Comparison of ENCODE assay signal across 1 cellular context in genomic region chr17:9056566-9056965, GRCh38.
TF ChIP-seq lines count a peak whose summit lies in the region.

No MANE protein-coding gene starts in this region.

TF ChIP-seq in H1, 55 proteins besides CTCF, POLR2A, EP300 and RAD21 (continued from another document):
- TF ChIP-seq SIX5 (IDR thresholded peaks at IDR 0.05; ENCODE audit: low read depth, low read length) (no peak), RBBP5 (IDR thresholded peaks at IDR 0.05; ENCODE audit: borderline replicate concordance, low read depth, low read length) (no peak), CHD7 (IDR thresholded peaks at IDR 0.05; ENCODE audit: insufficient replicate concordance, low read length) (no peak), CBX5 (IDR thresholded peaks at IDR 0.05; ENCODE audit: low read depth, low read length) (no peak), KDM5A (IDR thresholded peaks at IDR 0.05; ENCODE audit: low read length) (no peak), SRF (IDR thresholded peaks at IDR 0.05; ENCODE audit: low read depth, low read length) (no peak), TEAD4 (IDR thresholded peaks at IDR 0.05; ENCODE audit: low read depth, low read length) (no peak), SIRT6 (IDR thresholded peaks at IDR 0.05; ENCODE audit: low read length) (no peak), BRCA1 (IDR thresholded peaks at IDR 0.05; ENCODE audit: low read depth, low read length) (no peak), TBP (IDR thresholded peaks at IDR 0.05; ENCODE audit: low read depth, low read length) (no peak), GABPA (IDR thresholded peaks at IDR 0.05; ENCODE audit: borderline replicate concordance, insufficient read depth, low read length) (no peak), EZH2 (IDR thresholded peaks at IDR 0.05; ENCODE audit: low read depth, low read length, severe bottlenecking) (no peak), USF2 (IDR thresholded peaks at IDR 0.05; ENCODE audit: low read length) (no peak), BACH1 (IDR thresholded peaks at IDR 0.05; ENCODE audit: low read length) (no peak)
TF ChIP-seq in H1: peak in this region for 0.
